Comparison of ENCODE assay signal across 26 cellular contexts in the genomic region with DNA sequence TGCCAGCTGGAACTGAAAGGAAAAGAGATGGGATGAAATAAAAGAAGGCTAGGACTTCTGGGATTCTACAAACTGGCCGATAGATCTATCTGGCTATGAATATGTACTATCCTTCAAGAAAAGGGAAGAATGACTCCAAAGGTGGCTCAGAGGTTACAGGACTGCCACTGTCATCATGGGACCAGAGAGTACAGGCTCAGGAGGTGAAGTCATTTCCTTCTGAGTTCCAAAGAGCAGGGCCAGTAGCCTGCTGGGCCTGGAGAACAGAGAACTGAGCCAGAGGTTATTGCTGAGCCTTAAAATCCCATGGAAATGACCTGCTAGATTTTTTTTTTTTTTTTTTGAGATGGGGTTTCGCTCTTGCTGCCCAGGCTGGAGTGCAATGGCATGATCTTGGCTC. TPM values are rescaled to one million over a fixed set of nuclear protein-coding genes. Genes with fewer than 3 reads are reported as not detected.
DNase-seq lines count a peak whose midpoint lies in the region; ATAC-seq, FAIRE-seq and TF ChIP-seq lines count a peak whose summit lies in the region.
"Had no signal": no experiment of that assay in that cellular context is flagged by ENCODE, and none has a peak within 500 bp of the region (broad histone marks: within the 10 kb centered on the region; RNA-seq: fewer than 3 reads in every experiment).

No MANE protein-coding gene starts in this region.

- TF ChIP-seq POLR2A in HepG2 (IDR thresholded peaks at IDR 0.05; ENCODE audit: insufficient read depth in 1 of 2, low read depth in 2 of 2, low read length in 2 of 2) (no peak), transverse colon (IDR thresholded peaks at IDR 0.05) (no peak)

- POLR2A ChIA-PET in HepG2 (lab: Yijun Ruan, JAX), result no interaction called here

- H3K9ac ChIP-seq in colonic mucosa (ENCODE audit: low read depth in 2 of 2, low read length in 2 of 2) (no peak overlapping the region), HepG2 (ENCODE audit: insufficient read depth, low read depth, low read length) (no peak overlapping the region)
- H3K9ac ChIP-seq: BLaER1, GM23248 had no signal

- H3K4me1 ChIP-seq in heart right ventricle (no peaks in the 10 kb centered on the region), colonic mucosa (no peaks in the 10 kb centered on the region), HepG2 (ENCODE audit: insufficient read depth, low read length) (peaks cover 19% of the 10 kb centered on the region), transverse colon (peaks cover 0 to 13% (median 6%) of the 10 kb centered on the region in 4 donors)
- H3K4me1 ChIP-seq: BLaER1, SJCRH30 had no signal

- H3K36me3 ChIP-seq in heart right ventricle (peaks cover 0 to 98% (median 47%) of the 10 kb centered on the region in 9 donors), colonic mucosa (no peaks in the 10 kb centered on the region), HepG2 (replicated peaks in 1 of 2; ENCODE audit: control insufficient read depth in 1 of 2, insufficient read depth in 2 of 2, low read length in 2 of 2) (peaks cover 24 to 35% of the 10 kb centered on the region in 2 experiments; a peak in 4 of 5 replicates), transverse colon (peaks cover 0 to 11% (median 4%) of the 10 kb centered on the region in 4 donors)

- H3K4me2 ChIP-seq in HepG2 (ENCODE audit: low read depth, low read length), result no peak overlapping the region
- H3K4me2 ChIP-seq: BLaER1 had no signal

- ATAC-seq in heart right ventricle (peak in 5 of 8 donors; percentile 38 to 72 (median 68)), Right ventricle myocardium superior (ENCODE audit: poor library complexity) (no peak), HepG2 (no peak; the same call in 2 of the 3 replicates), HG03469 (IDR thresholded peaks at IDR 0.05; ENCODE audit: unreplicated experiment) (no peak)

- WGBS in heart right ventricle, 2 donors, result 70 to 77% methylated on average over 2 of the region's 2 CpGs
- 98% methylated on average over 2 of the region's 2 CpGs for WGBS in HepG2 (ENCODE audit: low lambda C conversion rate)
- 98% methylated on average over 2 of the region's 2 CpGs; no CpG with 5 or more reads in 1 of the 2 donors for WGBS in transverse colon (ENCODE audit: low coverage in 1 of 2), 2 donors

- H3K27ac ChIP-seq in heart right ventricle, result no peak overlapping the region
- H3K27ac ChIP-seq in colonic mucosa, result peak overlapping the region; percentile 47
- peak overlapping the region; percentile 23 for H3K27ac ChIP-seq in HepG2 (ENCODE audit: extremely low read length, insufficient read depth, low read length)
- H3K27ac ChIP-seq in transverse colon, result peak overlapping the region; percentile 37 to 68 (median 58)
- H3K27ac ChIP-seq: BLaER1, GM23248, SJCRH30 had no signal

- no peak for TF ChIP-seq RAD21 in HepG2 (CRISPR knock-in tag; IDR thresholded peaks at IDR 0.05)

- H3K79me2 ChIP-seq in HepG2 (ENCODE audit: insufficient read depth, low read length), result no peaks in the 10 kb centered on the region

- no TSS peak for BruUV-seq in HepG2 (replicated peaks; lab: Mats Ljungman, UMichigan)

- H3K4me3 ChIP-seq in heart right ventricle (no peak overlapping the region), colonic mucosa (no peak overlapping the region), HepG2 (replicated peaks in 1 of 3; ENCODE audit: insufficient read depth in 1 of 3, low read depth in 2 of 3, low read length in 3 of 3) (no peak overlapping the region), transverse colon (no peak overlapping the region)
- H3K4me3 ChIP-seq: BLaER1, GM23248, MG63, SJCRH30 had no signal

- no peaks in the 10 kb centered on the region for H4K20me1 ChIP-seq in HepG2 (ENCODE audit: insufficient read depth, low read length)
- H4K20me1 ChIP-seq: BLaER1 had no signal

- in situ Hi-C loops in HepG2 (cut with HindIII; ENCODE audit: extremely low pct_ligation_motif_present, low pct_unique_long_range_greater_than_20kb), result no loop called here
- in situ Hi-C loops in transverse colon (cut with MboI; ENCODE audit: low pct_ligation_motif_present in 1 of 4, low pct_unique_long_range_greater_than_20kb in 1 of 4, low sequenced_read_pairs in 3 of 4), result no loop called here

- TF ChIP-seq CTCF in heart right ventricle (IDR thresholded peaks at IDR 0.05), result no peak
- TF ChIP-seq CTCF in colonic mucosa (IDR thresholded peaks at IDR 0.05), result no peak
- TF ChIP-seq CTCF in HepG2 (CRISPR knock-in tag; IDR thresholded peaks at IDR 0.05), result no peak
- no peak for TF ChIP-seq CTCF in transverse colon (IDR thresholded peaks at IDR 0.05)

- H3K27me3 ChIP-seq in heart right ventricle (no peaks in the 10 kb centered on the region), colonic mucosa (no peaks in the 10 kb centered on the region), HepG2 (ENCODE audit: control insufficient read depth in 1 of 2, insufficient read depth in 2 of 2, low read length in 2 of 2) (no peaks in the 10 kb centered on the region), transverse colon (no peaks in the 10 kb centered on the region)
- H3K27me3 ChIP-seq: BLaER1, MG63, SJCRH30 had no signal

- FAIRE-seq in HepG2 (lab: Jason Lieb, UNC), result no peak
- FAIRE-seq: A204.1, HTR-8/SVneo, RCC 7860 had no signal

- TF ChIP-seq EP300 in HepG2 (IDR thresholded peaks at IDR 0.05; ENCODE audit: low read depth in 2 of 2, low read length in 2 of 2) (no peak), HepG2 (CRISPR knock-in tag; IDR thresholded peaks at IDR 0.05; ENCODE audit: borderline replicate concordance) (no peak), transverse colon (IDR thresholded peaks at IDR 0.05; ENCODE audit: low read depth) (no peak)

- DNase-seq in heart right ventricle (no peak), Right ventricle myocardium superior (no peak), colonic mucosa (no peak), HepG2 (ENCODE audit: low spot score) (no peak), transverse colon (no peak)
- DNase-seq in stimulated activated CD4-positive, alpha-beta T cell treated with anti-CD3 and anti-CD28 coated beads, Interleukin-2, amount 100 ng/mL, for 48 hours, result no peak
- DNase-seq: CD4-positive, alpha-beta T cell; COR-L47; DMS53; GM23248; H7; KG1; MG63; NCI-H2029; NCI-H446; NCI-H524 treated with DMSO at 0.1 percent for 48 hours; NCI-H774; SJCRH30 had no signal

- CTCF ChIA-PET in HepG2 (lab: Yijun Ruan, JAX; ENCODE audit: low intra/inter-chr PET ratio, low total read pairs), result no interaction called here

- no peak overlapping the region for H2AFZ ChIP-seq in HepG2 (ENCODE audit: low read length)
- H2AFZ ChIP-seq: GM23248 had no signal

- H3K9me3 ChIP-seq in heart right ventricle (no peaks in the 10 kb centered on the region), colonic mucosa (no peaks in the 10 kb centered on the region), HepG2 (ENCODE audit: low read length) (no peaks in the 10 kb centered on the region), transverse colon (no peaks in the 10 kb centered on the region)
- H3K9me3 ChIP-seq: BLaER1, MG63, SJCRH30 had no signal

- intact Hi-C loops in heart right ventricle (cut with DNase I), result no loop called here
- intact Hi-C loops in Right ventricle myocardium superior (cut with DNase I), result no loop called here
- intact Hi-C loops in colonic mucosa (cut with DNase I), result no loop called here
- intact Hi-C loops in HepG2 (cut with micrococcal nuclease; ENCODE audit: unreplicated experiment), result no loop called here
- intact Hi-C loops in transverse colon (cut with DNase I; ENCODE audit: low total_unique reads), result no loop called here

RNA-seq across cellular contexts. Expression of gene ZNF496, which starts 27.6 kb away (rescaled TPM):
- total RNA-seq in heart right ventricle (10 to 100 TPM; 11.4 to 18.4 (median 14.5) TPM), Right ventricle myocardium superior (12.2 TPM), colonic mucosa (10 to 100 TPM; 11.7 to 15.6 TPM), HepG2 (2016; rRNA removed; fragmentation: Illumina TruSeq; extraction: Trizol) (14.6 and 14.8 TPM in 2 replicates), transverse colon (10 to 100 TPM; 12.4 to 35.8 (median 28.7) TPM)
- polyA plus RNA-seq in heart right ventricle (1 to 10 TPM; 6.2 to 7.1 TPM), HepG2 (2011; rRNA removed) (18.6 and 21.4 TPM in 2 replicates)
- total RNA-seq in HepG2 (2016; cell fraction: cytosol; rRNA removed; fragmentation: Illumina TruSeq; extraction: Trizol; ENCODE audit: low read depth), result 3.5 and 3.9 TPM in 2 replicates
- total RNA-seq in HepG2 (2016; cell fraction: insoluble cytoplasmic fraction; rRNA removed; fragmentation: Illumina TruSeq; extraction: Trizol), result 12.9 and 14.4 TPM in 2 replicates
- 13.3 and 14.3 TPM in 2 replicates for total RNA-seq in HepG2 (2016; cell fraction: membrane; rRNA removed; fragmentation: Illumina TruSeq; extraction: Trizol)
- total RNA-seq in HepG2 (2016; cell fraction: nucleus; rRNA removed; fragmentation: Illumina TruSeq; extraction: Trizol), result 11.3 and 12.8 TPM in 2 replicates
- polyA plus RNA-seq in HepG2 (2011; cell fraction: cytosol; rRNA removed), result 18.6 and 21.4 TPM in 2 replicates
- polyA plus RNA-seq in HepG2 (2011; cell fraction: nucleus; rRNA removed), result 29.3 and 32.0 TPM in 2 replicates
- 13.6 and 16.7 TPM in 2 replicates for polyA plus RNA-seq in HepG2 (2012)
- 2.4 and 3.2 TPM in 2 replicates for polyA plus RNA-seq in HepG2 (2016; cell fraction: cytosol; fragmentation: Illumina TruSeq; extraction: Trizol; ENCODE audit: low read depth)
- 14.2 and 14.7 TPM in 2 replicates for polyA plus RNA-seq in HepG2 (2016; cell fraction: insoluble cytoplasmic fraction; fragmentation: Illumina TruSeq; extraction: Trizol; ENCODE audit: low read depth)
- 9.0 and 9.3 TPM in 2 replicates for polyA plus RNA-seq in HepG2 (2016; cell fraction: membrane; fragmentation: Illumina TruSeq; extraction: Trizol; ENCODE audit: low read depth)
- 17.5 and 19.9 TPM in 2 replicates for polyA plus RNA-seq in HepG2 (2016; cell fraction: nucleus; fragmentation: Illumina TruSeq; extraction: Trizol; ENCODE audit: insufficient read depth, low read depth)
- 45.1 and 57.4 TPM in 2 replicates for polyA minus RNA-seq in HepG2 (2011; rRNA and poly(A)+ RNA removed; ENCODE audit: low replicate concordance)
- polyA minus RNA-seq in HepG2 (2011; cell fraction: cytosol; rRNA and poly(A)+ RNA removed), result 20.3 and 20.7 TPM in 2 replicates
- 14.9 and 17.2 TPM in 2 replicates for polyA minus RNA-seq in HepG2 (2011; cell fraction: nucleus; rRNA and poly(A)+ RNA removed)

RNA-seq across cellular contexts. Expression of gene VN1R5, which starts 48.2 kb away (rescaled TPM):
- not detected for total RNA-seq in heart right ventricle
- polyA plus RNA-seq in heart right ventricle, result not detected
- not detected for total RNA-seq in Right ventricle myocardium superior
- total RNA-seq in colonic mucosa, result not detected
- total RNA-seq in HepG2 (2016; rRNA removed; fragmentation: Illumina TruSeq; extraction: Trizol), result not detected in 2 replicates
- not detected in 2 replicates for total RNA-seq in HepG2 (2016; cell fraction: cytosol; rRNA removed; fragmentation: Illumina TruSeq; extraction: Trizol; ENCODE audit: low read depth)
- total RNA-seq in HepG2 (2016; cell fraction: insoluble cytoplasmic fraction; rRNA removed; fragmentation: Illumina TruSeq; extraction: Trizol), result not detected in 2 replicates
- total RNA-seq in HepG2 (2016; cell fraction: membrane; rRNA removed; fragmentation: Illumina TruSeq; extraction: Trizol), result not detected in 2 replicates
- not detected in 2 replicates for total RNA-seq in HepG2 (2016; cell fraction: nucleus; rRNA removed; fragmentation: Illumina TruSeq; extraction: Trizol)
- not detected in 2 replicates for polyA plus RNA-seq in HepG2 (2011; rRNA removed)
- not detected in 2 replicates for polyA plus RNA-seq in HepG2 (2011; cell fraction: cytosol; rRNA removed)
- not detected in 2 replicates for polyA plus RNA-seq in HepG2 (2011; cell fraction: nucleus; rRNA removed)
- not detected in 2 replicates for polyA plus RNA-seq in HepG2 (2012)
- polyA plus RNA-seq in HepG2 (2016; cell fraction: cytosol; fragmentation: Illumina TruSeq; extraction: Trizol; ENCODE audit: low read depth), result not detected in 2 replicates
- not detected in 2 replicates for polyA plus RNA-seq in HepG2 (2016; cell fraction: insoluble cytoplasmic fraction; fragmentation: Illumina TruSeq; extraction: Trizol; ENCODE audit: low read depth)
- polyA plus RNA-seq in HepG2 (2016; cell fraction: membrane; fragmentation: Illumina TruSeq; extraction: Trizol; ENCODE audit: low read depth), result not detected in 2 replicates
- not detected in 2 replicates for polyA plus RNA-seq in HepG2 (2016; cell fraction: nucleus; fragmentation: Illumina TruSeq; extraction: Trizol; ENCODE audit: insufficient read depth, low read depth)
- not detected in 2 replicates for polyA minus RNA-seq in HepG2 (2011; rRNA and poly(A)+ RNA removed; ENCODE audit: low replicate concordance)
- not detected in 2 replicates for polyA minus RNA-seq in HepG2 (2011; cell fraction: cytosol; rRNA and poly(A)+ RNA removed)
- polyA minus RNA-seq in HepG2 (2011; cell fraction: nucleus; rRNA and poly(A)+ RNA removed), result not detected in 2 replicates
- total RNA-seq in transverse colon, result not detected
- total RNA-seq: CD4-positive, alpha-beta T cell; Daoy; G401; GM23248; H7; SJCRH30 had no signal
- polyA plus RNA-seq: AG04450, GM23248 had no signal

Comparison
In these comparisons a context has a peak if more than half of its experiments do, and no peak if none do; other contexts are left out.
1. ATAC-seq: peak in heart right ventricle (5 of 8); none in Right ventricle myocardium superior (single experiment), HepG2 (single experiment) and HG03469 (single experiment).
2. H3K27ac ChIP-seq: peak in colonic mucosa (single experiment), HepG2 (single experiment) and transverse colon (4 of 4); none in heart right ventricle (0 of 10).